Comparison of ENCODE assay signal across 12 cellular contexts in genomic region chr7:151844080-151844827, GRCh38. TPM values are rescaled to one million over a fixed set of nuclear protein-coding genes. Genes with fewer than 3 reads are reported as not detected.
DNase-seq lines count a peak whose midpoint lies in the region; ATAC-seq, FAIRE-seq and TF ChIP-seq lines count a peak whose summit lies in the region.
"Had no signal": no experiment of that assay in that cellular context is flagged by ENCODE, and none has a peak within 500 bp of the region (broad histone marks: within the 10 kb centered on the region; RNA-seq: fewer than 3 reads in every experiment).

No MANE protein-coding gene starts in this region.

- WGBS in GM23248 (ENCODE audit: low coverage in 1 of 2, low lambda C conversion rate in 2 of 2, missing lambda C conversion rate in 2 of 2), 2 experiments: 44 to 49% methylated on average over 20 of the region's 20 CpGs

- H3F3A ChIP-seq in GM23248 (ENCODE audit: insufficient read depth): peaks cover 9% of the 10 kb centered on the region; the same call in 1 of the 2 replicates

- 0 out of 2 replicates have a peak, but pooled peaks cover under 1% of the 10 kb centered on the region for H3K27me3 ChIP-seq in GM23248 (replicated peaks; ENCODE audit: insufficient read depth)

- peak; percentile 36 for ATAC-seq in stimulated activated effector memory CD8-positive, alpha-beta T cell treated with anti-CD3 and anti-CD28 coated beads, Interleukin-12 subunit alpha, Interleukin-12 subunit beta, amount 100 ng/mL, for 72 hours
- ATAC-seq in GM18520 (IDR thresholded peaks at IDR 0.05; ENCODE audit: unreplicated experiment) (no peak), GM21381 (IDR thresholded peaks at IDR 0.05; ENCODE audit: unreplicated experiment) (no peak)

- H3K4me3 ChIP-seq in GM23248 (no peak overlapping the region), fibroblast of pulmonary artery (replicated peaks; ENCODE audit: low read depth, low read length) (no peak overlapping the region)

- H3K36me3 Mint-ChIP-seq in stimulated activated effector memory CD8-positive, alpha-beta T cell treated with anti-CD3 and anti-CD28 coated beads, Interleukin-12 subunit alpha, Interleukin-12 subunit beta, amount 100 ng/mL, for 72 hours: no peaks in the 10 kb centered on the region

- H3K4me2 ChIP-seq in GM23248 (ENCODE audit: unreplicated experiment): peak overlapping the region; percentile 8

- H2AFZ ChIP-seq in GM23248: no peak overlapping the region

- FAIRE-seq in RCC 7860 (lab: Jason Lieb, UNC): no peak
- FAIRE-seq: GM19239 had no signal

- no peaks in the 10 kb centered on the region for H3K9me3 Mint-ChIP-seq in stimulated activated effector memory CD8-positive, alpha-beta T cell treated with anti-CD3 and anti-CD28 coated beads, Interleukin-12 subunit alpha, Interleukin-12 subunit beta, amount 100 ng/mL, for 72 hours

- in situ Hi-C loops in GM23248 (cut with MboI): no loop called here

- no peaks in the 10 kb centered on the region for H4K20me1 ChIP-seq in GM23248 (ENCODE audit: insufficient read depth)

- H3K27ac Mint-ChIP-seq in stimulated activated effector memory CD8-positive, alpha-beta T cell treated with anti-CD3 and anti-CD28 coated beads, Interleukin-12 subunit alpha, Interleukin-12 subunit beta, amount 100 ng/mL, for 72 hours: peak overlapping the region; percentile 63

- peaks cover 9% of the 10 kb centered on the region; the same call in 1 of the 2 replicates for H3K4me1 ChIP-seq in GM23248 (ENCODE audit: insufficient read depth)

- H3K9me3 ChIP-seq in GM23248 (ENCODE audit: low read depth): no peaks in the 10 kb centered on the region

- peak overlapping the region; percentile 37; the same call in 1 of the 2 replicates for H3K27ac ChIP-seq in GM23248

- H3K79me2 ChIP-seq in GM23248 (ENCODE audit: insufficient read depth): no peaks in the 10 kb centered on the region

- no peak overlapping the region for H3K4me3 Mint-ChIP-seq in stimulated activated effector memory CD8-positive, alpha-beta T cell treated with anti-CD3 and anti-CD28 coated beads, Interleukin-12 subunit alpha, Interleukin-12 subunit beta, amount 100 ng/mL, for 72 hours

- H3K9ac ChIP-seq in GM23248: no peak overlapping the region

- H3K4me1 Mint-ChIP-seq in stimulated activated effector memory CD8-positive, alpha-beta T cell treated with anti-CD3 and anti-CD28 coated beads, Interleukin-12 subunit alpha, Interleukin-12 subunit beta, amount 100 ng/mL, for 72 hours: peaks cover 8% of the 10 kb centered on the region

- no peaks in the 10 kb centered on the region for H3K36me3 ChIP-seq in GM23248 (ENCODE audit: low read depth)

- peak; percentile 89 for DNase-seq in GM23248
- peak; percentile 60 for DNase-seq in RCC 7860 (ENCODE audit: low spot score)
- DNase-seq in fibroblast of pulmonary artery (ENCODE audit: low read depth): peak; percentile 44
- no peak for DNase-seq in stimulated activated effector memory CD8-positive, alpha-beta T cell treated with anti-CD3 and anti-CD28 coated beads, Interleukin-12 subunit alpha, Interleukin-12 subunit beta, amount 100 ng/mL, for 72 hours (ENCODE audit: low spot score in 2 of 2)
- no peak for DNase-seq in NK-92 (lab: John Stamatoyannopoulos, UW; ENCODE audit: unreplicated experiment)
- DNase-seq: activated T-cell treated with anti-CD3 and anti-CD28 coated beads, Interleukin-2, amount 50 U/mL, for 1 hour; effector CD8-positive, alpha-beta T cell; NCI-H446 treated with DMSO at 0.1 percent for 48 hours; T-helper 9 cell had no signal

- H3K9me2 ChIP-seq in GM23248 (ENCODE audit: insufficient read depth): no peaks in the 10 kb centered on the region

- TF ChIP-seq CTCF in fibroblast of pulmonary artery (IDR thresholded peaks at IDR 0.05; ENCODE audit: low read length, missing control alignments): no peak

RNA-seq across cellular contexts. Expression of gene PRKAG2, which starts 32.7 kb away (rescaled TPM):
- 11.5 and 19.5 TPM in 2 replicates for total RNA-seq in GM23248 (2014; rRNA removed; shearing (Covaris generic))
- 17.0 and 18.2 TPM in 2 replicates for polyA plus RNA-seq in GM23248 (2016; fragmentation: Nextera tagmentation; extraction: Ambion mirVana)

Comparison
In these comparisons a context has a peak if more than half of its experiments do, and no peak if none do; other contexts are left out.
1. DNase-seq: peak in GM23248 (single experiment), RCC 7860 (single experiment) and fibroblast of pulmonary artery (single experiment); none in stimulated activated effector memory CD8-positive, alpha-beta T cell treated with anti-CD3 and anti-CD28 coated beads, Interleukin-12 subunit alpha, Interleukin-12 subunit beta, amount 100 ng/mL, for 72 hours (0 of 2) and NK-92 (single experiment).